1 cellular context compared by ENCODE assay signal in genomic region chr22:26567610-26568009, GRCh38.
A peak's percentile ranks its signal among the peaks of the same experiment; 100 is the strongest.
TF ChIP-seq lines count a peak whose summit lies in the region.

No MANE protein-coding gene starts in this region.

TF ChIP-seq in GM23338, 12 proteins besides CTCF, POLR2A, EP300 and RAD21:
- no peak for TF ChIP-seq POLR2AphosphoS5 (IDR thresholded peaks at IDR 0.05; ENCODE audit: low read depth)
- TF ChIP-seq STAT1 (IDR thresholded peaks at IDR 0.05; ENCODE audit: unreplicated experiment), result no peak
- no peak for TF ChIP-seq CREB1 (CRISPR knock-in tag; IDR thresholded peaks at IDR 0.05; ENCODE audit: low read depth)
- TF ChIP-seq EZH2phosphoT487 (IDR thresholded peaks at IDR 0.05; ENCODE audit: unreplicated experiment), result no peak
- peak; percentile 79 for TF ChIP-seq NANOG (IDR thresholded peaks at IDR 0.05; ENCODE audit: borderline replicate concordance)
- no peak for TF ChIP-seq ETS1 (IDR thresholded peaks at IDR 0.05)
- TF ChIP-seq ZNF331 (CRISPR knock-in tag; IDR thresholded peaks at IDR 0.05; ENCODE audit: low read depth), result no peak
